20 cellular contexts compared by ENCODE assay signal in the genomic region with DNA sequence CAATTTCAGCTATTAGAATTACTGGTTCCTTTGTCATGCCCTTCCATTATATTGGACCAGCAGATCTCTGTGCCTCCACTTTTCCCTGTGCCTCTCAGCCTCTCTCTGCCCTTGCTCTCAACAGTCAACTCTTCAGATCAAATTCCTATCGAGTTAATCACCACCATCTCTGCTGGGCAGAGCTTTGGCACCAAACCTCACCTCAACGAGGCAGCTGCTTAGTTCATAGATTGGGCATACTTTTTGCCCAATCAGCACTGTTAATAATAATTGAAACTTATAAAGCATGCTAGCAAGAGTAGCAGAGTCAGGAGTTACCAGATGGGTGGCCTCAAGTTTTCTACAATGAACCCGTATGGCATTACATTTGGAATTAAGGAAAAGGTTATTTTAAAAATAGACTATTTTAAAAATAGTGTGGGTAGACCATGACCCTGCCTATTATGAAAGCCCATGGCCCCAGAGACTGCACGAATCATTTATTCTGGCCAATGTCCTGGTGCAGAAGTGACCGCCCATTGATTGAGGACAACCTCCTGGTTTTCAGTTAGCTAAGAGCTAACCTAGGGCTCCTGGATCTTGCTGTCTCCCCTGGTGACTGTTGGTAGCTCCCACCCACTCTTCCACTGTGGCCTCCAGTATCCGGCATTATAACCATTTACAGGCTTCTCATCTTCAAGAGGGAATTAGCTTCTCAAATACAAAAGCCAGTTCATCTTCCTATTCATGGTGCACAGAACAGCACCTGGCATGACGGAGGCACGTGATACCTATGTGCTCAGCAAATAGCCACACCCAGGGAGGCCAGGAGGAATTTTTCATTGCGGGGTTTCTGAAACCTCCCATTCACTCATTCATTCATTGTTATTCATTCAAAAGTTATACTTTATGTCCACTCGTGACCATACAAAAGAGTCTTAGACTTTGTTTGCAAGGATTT.
DNase-seq lines count a peak whose midpoint lies in the region; ATAC-seq, FAIRE-seq and TF ChIP-seq lines count a peak whose summit lies in the region.
"Had no signal": no experiment of that assay in that cellular context is flagged by ENCODE, and none has a peak within 500 bp of the region (broad histone marks: within the 10 kb centered on the region; RNA-seq: fewer than 3 reads in every experiment).

No MANE protein-coding gene starts in this region.

- no peak overlapping the region for H2AFZ ChIP-seq in Karpas-422 (ENCODE audit: low read length)

- H3K27ac ChIP-seq in A549 (no peak overlapping the region), Karpas-422 (ENCODE audit: low read length) (no peak overlapping the region)
- H3K27ac ChIP-seq: KMS-11, neutrophil, SK-N-MC had no signal

- no peaks in the 10 kb centered on the region for H4K20me1 ChIP-seq in Karpas-422 (ENCODE audit: insufficient read depth, low read depth, low read length)

- no peak for FAIRE-seq in A549 (lab: Jason Lieb, UNC)
- FAIRE-seq: D721Med had no signal

- CTCF ChIA-PET in A549 (lab: Yijun Ruan, JAX) = no interaction called here

- TF ChIP-seq EP300 in A549 (IDR thresholded peaks at IDR 0.05) = no peak

- ATAC-seq in A549 = no peak
- ATAC-seq: activated CD8-positive, alpha-beta T cell treated with anti-CD3 and anti-CD28 coated beads, Interleukin-2, amount 10 ng/mL, durations not matched to agents 7 days and 5 days had no signal

- H3K4me1 Mint-ChIP-seq in progenitor cell of endocrine pancreas (ENCODE audit: low read depth) = peaks cover 4% of the 10 kb centered on the region
- H3K4me1 Mint-ChIP-seq: brain had no signal

- peaks cover 3% of the 10 kb centered on the region for H3K27me3 Mint-ChIP-seq in progenitor cell of endocrine pancreas

- peaks cover 9% of the 10 kb centered on the region for H3K9me3 Mint-ChIP-seq in progenitor cell of endocrine pancreas (ENCODE audit: low read depth)

- no peak for TF ChIP-seq CTCF in A549 (IDR thresholded peaks at IDR 0.05)
- no peak for TF ChIP-seq CTCF in progenitor cell of endocrine pancreas (IDR thresholded peaks at IDR 0.05; ENCODE audit: unreplicated experiment)

- H3K4me3 Mint-ChIP-seq in progenitor cell of endocrine pancreas (ENCODE audit: low read depth) = no peak overlapping the region
- H3K4me3 Mint-ChIP-seq: activated CD8-positive, alpha-beta T cell treated with anti-CD3 and anti-CD28 coated beads, Interleukin-2, amount 10 ng/mL, durations not matched to agents 7 days and 5 days; brain had no signal

- H3K4me3 ChIP-seq in A549 = no peak overlapping the region
- H3K4me3 ChIP-seq in Karpas-422 (ENCODE audit: low read length) = no peak overlapping the region
- H3K4me3 ChIP-seq: SK-N-MC had no signal

- DNase-seq in A549 (ENCODE audit: low read depth in 1 of 2, low spot score in 1 of 2) (no peak), ELR (ENCODE audit: low read depth) (peak; percentile 56), RPMI7951 (ENCODE audit: low read depth) (peak; percentile 76), fibroblast of peridontal ligament (ENCODE audit: extremely low read depth) (peak; percentile 42), DMS79 treated with DMSO at 0.1 percent for 48 hours (lab: John Stamatoyannopoulos, UW) (no peak), Karpas-422 (no peak), NCI-H526 treated with DMSO at 0.1 percent for 48 hours (lab: John Stamatoyannopoulos, UW) (no peak), progenitor cell of endocrine pancreas (ENCODE audit: low spot score, unreplicated experiment) (no peak)
- DNase-seq: activated CD8-positive, alpha-beta T cell treated with anti-CD3 and anti-CD28 coated beads, Interleukin-2, amount 10 ng/mL, durations not matched to agents 7 days and 5 days; activated effector memory CD4-positive, alpha-beta T cell treated with anti-CD3 and anti-CD28 coated beads, Interleukin-2, amount 50 U/mL, for 16 hours; foreskin fibroblast; mesenchymal stem cell; NCI-H2081 treated with DMSO at 0.1 percent for 48 hours; NK-92 treated with Interleukin-12 subunit alpha and Interleukin-12 subunit beta, amount 100 ng/mL, for 24 hours; substantia nigra had no signal

- no peak for TF ChIP-seq RAD21 in A549 (conservative IDR thresholded peaks at IDR 0.05 in 1 of 2, IDR thresholded peaks at IDR 0.05 in 1 of 2)

- H3K4me1 ChIP-seq in A549 (no peaks in the 10 kb centered on the region), Karpas-422 (ENCODE audit: low read length) (no peaks in the 10 kb centered on the region)

- H3K9me3 ChIP-seq in A549 (no peaks in the 10 kb centered on the region; the same call in 2 of the 3 replicates), Karpas-422 (ENCODE audit: low read length) (peaks cover 11% of the 10 kb centered on the region)
- H3K9me3 ChIP-seq: neutrophil had no signal

- no peaks in the 10 kb centered on the region for H3K9me2 ChIP-seq in Karpas-422 (replicated peaks; ENCODE audit: insufficient read depth, low read length)

- H3K4me2 ChIP-seq in A549 (no peak overlapping the region), Karpas-422 (ENCODE audit: low read depth, low read length, poor library complexity, severe bottlenecking) (no peak overlapping the region)
- H3K4me2 ChIP-seq: KMS-11 had no signal

- POLR2A ChIA-PET in A549 (lab: Yijun Ruan, JAX) = no interaction called here

- no peaks in the 10 kb centered on the region for H3K79me2 ChIP-seq in Karpas-422 (ENCODE audit: low read length)

- TF ChIP-seq POLR2A in A549 (IDR thresholded peaks at IDR 0.05; ENCODE audit: low read length) = no peak

- H3K27ac Mint-ChIP-seq in progenitor cell of endocrine pancreas = no peak overlapping the region
- H3K27ac Mint-ChIP-seq: activated CD8-positive, alpha-beta T cell treated with anti-CD3 and anti-CD28 coated beads, Interleukin-2, amount 10 ng/mL, durations not matched to agents 7 days and 5 days had no signal

- WGBS in A549 (ENCODE audit: missing lambda C conversion rate) = 34% methylated on average over 10 of the region's 10 CpGs

- no peaks in the 10 kb centered on the region for H3K27me3 ChIP-seq in Karpas-422 (ENCODE audit: low read length)
- H3K27me3 ChIP-seq: neutrophil had no signal

- H3K36me3 Mint-ChIP-seq in progenitor cell of endocrine pancreas (ENCODE audit: insufficient read depth) = no peaks in the 10 kb centered on the region
- H3K36me3 Mint-ChIP-seq: brain had no signal

- H3K36me3 ChIP-seq in Karpas-422 (ENCODE audit: insufficient read depth, low read length) = no peaks in the 10 kb centered on the region
- H3K36me3 ChIP-seq: neutrophil had no signal

- H3K9ac ChIP-seq in Karpas-422 (ENCODE audit: low read length) = no peak overlapping the region
- H3K9ac ChIP-seq: KMS-11 had no signal

TF ChIP-seq in A549, 52 proteins besides CTCF, POLR2A, EP300 and RAD21:
- TF ChIP-seq SREBF2 (IDR thresholded peaks at IDR 0.05) = no peak
- TF ChIP-seq MAFK (IDR thresholded peaks at IDR 0.05; ENCODE audit: partially characterized antibody) = peak; percentile 42

Comparison
In these comparisons a context has a peak if more than half of its experiments do, and no peak if none do; other contexts are left out.
1. DNase-seq: peak in ELR (single experiment), RPMI7951 (single experiment) and fibroblast of peridontal ligament (single experiment); none in A549 (0 of 2), DMS79 treated with DMSO at 0.1 percent for 48 hours (single experiment), Karpas-422 (single experiment), NCI-H526 treated with DMSO at 0.1 percent for 48 hours (single experiment) and progenitor cell of endocrine pancreas (single experiment).